In genomic region chr19:40778045-40778864, GRCh38 we compare ENCODE assay signal across 8 cellular contexts. TPM values are rescaled to one million over a fixed set of nuclear protein-coding genes. Genes with fewer than 3 reads are reported as not detected.
DNase-seq lines count a peak whose midpoint lies in the region; ATAC-seq and TF ChIP-seq lines count a peak whose summit lies in the region.

Gene RAB4B (plus strand): TSS chr19:40778247. CDS start chr19:40778376, 129 bp downstream.

- no peaks in the 10 kb centered on the region for H3K9me3 Mint-ChIP-seq in activated naive CD4-positive, alpha-beta T cell treated with anti-CD3 and anti-CD28 coated beads, Interleukin-2, amount 50 U/mL, for 24 hours

- H3K36me3 ChIP-seq in GM06990 (ENCODE audit: control insufficient read depth, insufficient read depth, low read length): peaks cover 3% of the 10 kb centered on the region

- peak within 1 kb of the TSS; percentile 98 for H3K27ac ChIP-seq in temporal lobe (ENCODE audit: low read depth, low read length)

- no peak for TF ChIP-seq CTCF in GM06990 (IDR thresholded peaks at IDR 0.05; ENCODE audit: insufficient read depth, low read length, poor library complexity, severe bottlenecking)

- peaks cover 5% of the 10 kb centered on the region for H3K36me3 Mint-ChIP-seq in activated naive CD4-positive, alpha-beta T cell treated with anti-CD3 and anti-CD28 coated beads, Interleukin-2, amount 50 U/mL, for 24 hours

- DNase-seq in GM06990 (ENCODE audit: extremely low read depth, insufficient read length) (peak; percentile 100), NCI-H1092 (lab: John Stamatoyannopoulos, UW) (peak; percentile 98), globus pallidus (ENCODE audit: low spot score) (peak; percentile 100), occipital lobe (lab: John Stamatoyannopoulos, UW) (peak; percentile 99)

- peak within 1 kb of the TSS; percentile 93 for H3K4me3 Mint-ChIP-seq in activated naive CD4-positive, alpha-beta T cell treated with anti-CD3 and anti-CD28 coated beads, Interleukin-2, amount 50 U/mL, for 24 hours

- no peaks in the 10 kb centered on the region for H3K27me3 ChIP-seq in GM06990 (replicated peaks; ENCODE audit: control insufficient read depth, insufficient read depth, low read length)

- peak within 1 kb of the TSS; percentile 88 for H3K27ac Mint-ChIP-seq in activated naive CD4-positive, alpha-beta T cell treated with anti-CD3 and anti-CD28 coated beads, Interleukin-2, amount 50 U/mL, for 24 hours

- H3K27me3 Mint-ChIP-seq in activated naive CD4-positive, alpha-beta T cell treated with anti-CD3 and anti-CD28 coated beads, Interleukin-2, amount 50 U/mL, for 24 hours: no peaks in the 10 kb centered on the region

- peak; percentile 61 for ATAC-seq in HG02588 (IDR thresholded peaks at IDR 0.05; ENCODE audit: unreplicated experiment)
- peak; percentile 90 for ATAC-seq in SK-N-SH treated with all-trans-retinoic acid at 6 μM for 48 hours

- H3K4me1 Mint-ChIP-seq in activated naive CD4-positive, alpha-beta T cell treated with anti-CD3 and anti-CD28 coated beads, Interleukin-2, amount 50 U/mL, for 24 hours: peaks cover 39% of the 10 kb centered on the region

- peak within 1 kb of the TSS; percentile 80 for H3K4me3 ChIP-seq in GM06990 (replicated peaks; ENCODE audit: low read depth, low read length)

TF ChIP-seq in SK-N-SH treated with all-trans-retinoic acid at 6 μM for 48 hours, 23 proteins besides CTCF, POLR2A, EP300 and RAD21:
- TF ChIP-seq TCF4 (CRISPR knock-in tag; IDR thresholded peaks at IDR 0.05; ENCODE audit: borderline replicate concordance) (peak; percentile 13; the same call in 1 of the 2 replicates), SNAI2 (CRISPR knock-in tag; IDR thresholded peaks at IDR 0.05) (no peak), ZNF565 (CRISPR knock-in tag; conservative IDR thresholded peaks at IDR 0.05; ENCODE audit: low read depth) (no peak)
TF ChIP-seq in SK-N-SH treated with all-trans-retinoic acid at 6 μM for 48 hours: peak in this region for 1.

RNA-seq across cellular contexts. Expression of gene RAB4B, which starts in this region (rescaled TPM):
- total RNA-seq in occipital lobe: 8.6 TPM
- 9.8 TPM for total RNA-seq in temporal lobe

Comparison
In these comparisons a context has a peak if more than half of its experiments do, and no peak if none do; other contexts are left out.
1. Peak in every context shown above with its lines: DNase-seq, ATAC-seq, H3K4me3 ChIP-seq and H3K27ac ChIP-seq.